ENCODE assay signal across 10 cellular contexts in the genomic region with DNA sequence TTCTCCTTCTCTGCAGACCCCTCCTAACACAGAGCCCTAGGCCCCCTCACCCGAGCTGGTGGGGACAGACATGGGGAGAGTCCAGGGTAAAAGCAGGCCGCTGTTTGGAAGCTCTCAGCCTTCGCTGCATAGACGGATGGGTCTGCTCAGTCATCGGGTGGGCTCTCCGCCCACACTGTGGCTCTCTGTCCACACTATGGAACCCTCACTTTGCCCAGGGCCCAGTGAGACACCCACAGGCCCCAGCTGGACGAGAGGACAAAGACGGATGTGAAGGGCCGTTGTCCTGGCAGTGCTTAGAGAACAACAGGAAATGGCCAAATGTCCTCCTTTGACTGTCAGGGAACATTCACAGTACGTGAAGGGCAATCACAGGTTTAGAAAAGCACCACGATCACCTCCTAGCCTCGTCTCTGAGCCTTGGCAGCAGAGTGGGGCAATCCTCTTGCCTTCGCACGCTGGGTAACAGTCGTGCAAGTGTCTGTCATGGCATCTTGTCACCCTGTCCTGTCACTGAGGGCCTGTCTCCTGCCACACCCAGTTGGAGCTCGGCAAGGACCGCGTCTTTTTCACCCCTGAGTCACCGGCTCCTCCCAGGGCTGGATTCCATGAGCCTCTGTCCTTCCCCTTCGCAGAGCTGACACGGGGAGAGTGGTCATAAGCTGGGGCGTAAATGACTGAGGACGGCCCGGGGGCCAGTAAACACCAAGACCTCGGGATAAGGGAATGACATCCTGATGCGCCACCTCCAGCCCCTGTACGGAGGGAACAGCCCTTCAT.
A peak's percentile ranks its signal among the peaks of the same experiment; 100 is the strongest.
DNase-seq lines count a peak whose midpoint lies in the region; ATAC-seq, FAIRE-seq and TF ChIP-seq lines count a peak whose summit lies in the region.
"Had no signal": no experiment of that assay in that cellular context is flagged by ENCODE, and none has a peak within 500 bp of the region (broad histone marks: within the 10 kb centered on the region; RNA-seq: fewer than 3 reads in every experiment).

No MANE protein-coding gene starts in this region.

- H3K23me2 ChIP-seq in H1 (ENCODE audit: low read depth, low read length), result no peaks in the 10 kb centered on the region

- H3K27ac ChIP-seq in IMR-90 (ENCODE audit: insufficient read depth, low read length) (no peak overlapping the region), H1 (ENCODE audit: low read depth, low read length) (no peak overlapping the region)
- H3K27ac ChIP-seq in CD4-positive, alpha-beta memory T cell (ENCODE audit: low read depth, low read length), result no peak overlapping the region

- no peak overlapping the region for H4K8ac ChIP-seq in IMR-90 (ENCODE audit: low read depth in 2 of 2, low read length in 2 of 2)
- H4K8ac ChIP-seq in H1 (ENCODE audit: extremely low read depth, insufficient read depth, low read length), result no peak overlapping the region

- H3K79me2 ChIP-seq in H1 (ENCODE audit: control insufficient read depth in 1 of 2, insufficient read depth in 2 of 2, low read length in 2 of 2), result no peaks in the 10 kb centered on the region

- H2BK120ac ChIP-seq in IMR-90 (ENCODE audit: low read depth, low read length) (no peak overlapping the region; the same call in 1 of the 2 replicates), H1 (replicated peaks; ENCODE audit: low read depth, low read length) (no peak overlapping the region)

- H3K79me1 ChIP-seq in IMR-90 (ENCODE audit: low read depth in 1 of 2, low read length in 2 of 2) (no peaks in the 10 kb centered on the region), H1 (ENCODE audit: low read depth, low read length) (no peaks in the 10 kb centered on the region)

- no peak overlapping the region for H3K4me2 ChIP-seq in IMR-90 (ENCODE audit: low read depth, low read length)
- no peak overlapping the region for H3K4me2 ChIP-seq in H1 (ENCODE audit: insufficient read depth in 1 of 2, low read depth in 2 of 2, low read length in 2 of 2)

- H3K4me1 ChIP-seq in IMR-90 (ENCODE audit: control insufficient read depth, insufficient read depth, low read length), result no peaks in the 10 kb centered on the region
- peaks cover 0 to 10% (median 6%) of the 10 kb centered on the region in 4 experiments; a peak in 3 of 7 replicates for H3K4me1 ChIP-seq in H1 (replicated peaks in 1 of 4; ENCODE audit: control insufficient read depth in 3 of 4, insufficient read depth in 4 of 4, low read length in 3 of 4)
- peaks cover 17% of the 10 kb centered on the region for H3K4me1 ChIP-seq in CD4-positive, alpha-beta memory T cell (ENCODE audit: insufficient read depth, low read length)

- H2AK9ac ChIP-seq in IMR-90 (replicated peaks; ENCODE audit: low read depth, low read length, poor library complexity), result peak overlapping the region; percentile 81

- H3K4ac ChIP-seq in IMR-90 (ENCODE audit: low read depth, low read length), result no peak overlapping the region
- no peak overlapping the region for H3K4ac ChIP-seq in H1 (replicated peaks; ENCODE audit: insufficient read length, low read depth, low read length)

- TF ChIP-seq POLR2A in IMR-90 (IDR thresholded peaks at IDR 0.05; ENCODE audit: low read depth, low read length), result no peak
- no peak for TF ChIP-seq POLR2A in H1 (IDR thresholded peaks at IDR 0.05; ENCODE audit: control extremely low read depth in 1 of 2, low read depth in 2 of 2, low read length in 2 of 2)

- POLR2A ChIA-PET in IMR-90 (lab: Charles Lee; ENCODE audit: unreplicated experiment), result no interaction called here
- POLR2A ChIA-PET in H1 (lab: Charles Lee; ENCODE audit: partially characterized antibody), result no interaction called here
- POLR2A ChIA-PET in CD4-positive, alpha-beta memory T cell (lab: Charles Lee; ENCODE audit: partially characterized antibody), result interaction anchor here (1.4 kb wide), 1 partner anchor 14 kb away, joined by 7 read pairs; no protein-coding TSS in a partner anchor

- no peaks in the 10 kb centered on the region for H3K9me3 ChIP-seq in IMR-90 (ENCODE audit: control insufficient read depth, insufficient read depth, low read length)
- H3K9me3 ChIP-seq in H1 (ENCODE audit: insufficient read depth in 2 of 2, low read depth in 1 of 2, low read length in 1 of 2), result no peaks in the 10 kb centered on the region
- no peaks in the 10 kb centered on the region for H3K9me3 ChIP-seq in CD4-positive, alpha-beta memory T cell (ENCODE audit: control insufficient read depth in 1 of 2, low read length in 2 of 2)

- H3K36me3 Mint-ChIP-seq in neural crest cell (ENCODE audit: low read depth) (no peaks in the 10 kb centered on the region), type B pancreatic cell (no peaks in the 10 kb centered on the region)
- H3K36me3 Mint-ChIP-seq in CD4-positive, alpha-beta memory T cell, result no peaks in the 10 kb centered on the region

- H2BK15ac ChIP-seq in IMR-90 (ENCODE audit: low read depth, low read length), result no peak overlapping the region
- H2BK15ac ChIP-seq in H1 (ENCODE audit: low read length), result 0 out of 2 replicates have a peak overlapping the region, but pooled peaks have one; percentile 10

- no TSS peak for BruUV-seq in IMR-90 (replicated peaks; lab: Mats Ljungman, UMichigan)

- H3K27ac Mint-ChIP-seq in neural crest cell (ENCODE audit: unreplicated experiment) (peak overlapping the region; percentile 43), type B pancreatic cell (no peak overlapping the region)
- H3K27ac Mint-ChIP-seq in CD4-positive, alpha-beta memory T cell, result peak overlapping the region in 2 of 7 donors; percentile 48 to 71

- H3K23ac ChIP-seq in IMR-90 (ENCODE audit: low read depth, low read length), result no peak overlapping the region
- no peak overlapping the region for H3K23ac ChIP-seq in H1 (ENCODE audit: insufficient read length)

- TF ChIP-seq CTCF in IMR-90 (conservative IDR thresholded peaks at IDR 0.05; ENCODE audit: low read depth, low read length) (no peak), H1 (IDR thresholded peaks at IDR 0.05; ENCODE audit: control extremely low read depth in 1 of 3, insufficient read depth in 1 of 3, low read depth in 1 of 3, low read length in 3 of 3) (no peak), neural crest cell (conservative IDR thresholded peaks at IDR 0.05) (no peak), type B pancreatic cell (conservative IDR thresholded peaks at IDR 0.05) (no peak)

- H3K36me3 ChIP-seq in IMR-90 (ENCODE audit: control insufficient read depth, insufficient read depth, low read length), result no peaks in the 10 kb centered on the region
- H3K36me3 ChIP-seq in H1 (ENCODE audit: control insufficient read depth in 2 of 4, insufficient read depth in 4 of 4, low read length in 3 of 4), result no peaks in the 10 kb centered on the region
- no peaks in the 10 kb centered on the region for H3K36me3 ChIP-seq in CD4-positive, alpha-beta memory T cell (ENCODE audit: insufficient read depth, low read length)

- H3K9me3 Mint-ChIP-seq in neural crest cell (no peaks in the 10 kb centered on the region), type B pancreatic cell (no peaks in the 10 kb centered on the region)
- H3K9me3 Mint-ChIP-seq in CD4-positive, alpha-beta memory T cell, result no peaks in the 10 kb centered on the region

- dilution Hi-C loops in IMR-90 (cut with HindIII; ENCODE audit: low sequenced_read_pairs, unreplicated experiment), result no loop called here

- H2AFZ ChIP-seq in IMR-90 (replicated peaks; ENCODE audit: low read length, poor library complexity) (peak overlapping the region; percentile 71), H1 (ENCODE audit: low read length) (no peak overlapping the region)

- H2AK5ac ChIP-seq in IMR-90 (ENCODE audit: low read depth, low read length), result peak overlapping the region; percentile 46; the same call in 1 of the 2 replicates
- 0 out of 2 replicates have a peak overlapping the region, but pooled peaks have one; percentile 15 for H2AK5ac ChIP-seq in H1 (ENCODE audit: low read depth, low read length)

- WGBS in IMR-90 (ENCODE audit: extremely low coverage in 2 of 2, insufficient read length in 1 of 2), 2 experiments, result 67% methylated on average over 15 of the region's 27 CpGs; no CpG with 5 or more reads in 1 of the 2 experiments
- 92% methylated on average over 27 of the region's 27 CpGs; no CpG with 5 or more reads in 1 of the 2 experiments for WGBS in H1 (ENCODE audit: extremely low coverage in 1 of 2, insufficient coverage in 1 of 2, insufficient read length in 1 of 2, insufficient replicate concordance in 2 of 2, low coverage in 1 of 2, low lambda C conversion rate in 2 of 2, missing lambda C conversion rate in 1 of 2), 2 experiments

- H3K56ac ChIP-seq in IMR-90 (ENCODE audit: extremely low read depth, insufficient read depth, low read length) (no peak overlapping the region), H1 (replicated peaks; ENCODE audit: insufficient read length, low read depth, low read length) (no peak overlapping the region)

- peak overlapping the region; percentile 33; the same call in 1 of the 2 replicates for H2BK12ac ChIP-seq in H1 (ENCODE audit: low read depth, low read length)

- intact Hi-C loops in IMR-90 (cut with micrococcal nuclease), result no loop called here
- intact Hi-C loops in CD4-positive, alpha-beta memory T cell (cut with micrococcal nuclease), result no loop called here

- no peaks in the 10 kb centered on the region for H4K20me1 ChIP-seq in IMR-90 (ENCODE audit: insufficient read depth, low read length)
- H4K20me1 ChIP-seq in H1 (replicated peaks in 1 of 2; ENCODE audit: control insufficient read depth in 1 of 2, insufficient read depth in 2 of 2, low read length in 2 of 2), result no peaks in the 10 kb centered on the region

- H2BK5ac ChIP-seq in IMR-90 (ENCODE audit: low read depth, low read length, poor library complexity, severe bottlenecking) (no peak overlapping the region), H1 (ENCODE audit: low read depth, low read length) (peak overlapping the region; percentile 24; the same call in 1 of the 2 replicates)

- H3K14ac ChIP-seq in IMR-90 (replicated peaks; ENCODE audit: low read depth, low read length), result no peak overlapping the region
- H3K14ac ChIP-seq in H1 (ENCODE audit: insufficient read length), result no peak overlapping the region

- DNase-seq in CD1c-positive myeloid dendritic cell (ENCODE audit: extremely low spot score) (peak; percentile 92), IMR-90 (peak; percentile 15), H1 (ENCODE audit: low read depth in 1 of 2, low spot score in 2 of 2) (no peak), neural crest cell (ENCODE audit: low read depth, low spot score) (no peak), type B pancreatic cell (ENCODE audit: extremely low spot score, unreplicated experiment) (no peak), SHP77 (lab: John Stamatoyannopoulos, UW) (no peak)
- no peak for DNase-seq in CD4-positive, alpha-beta memory T cell
- DNase-seq: DND-41, NCI-H526 treated with DMSO at 0.1 percent for 48 hours had no signal

- no peak for TF ChIP-seq EP300 in H1 (IDR thresholded peaks at IDR 0.05; ENCODE audit: borderline replicate concordance in 1 of 2, low read depth in 2 of 2, low read length in 2 of 2)

- in situ Hi-C loops in IMR-90 (cut with MboI; ENCODE audit: low sequenced_read_pairs), result no loop called here

- FAIRE-seq in H1 (lab: Jason Lieb, UNC), result no peak

- no peak overlapping the region for H2BK20ac ChIP-seq in IMR-90 (ENCODE audit: low read depth, low read length)
- no peak overlapping the region for H2BK20ac ChIP-seq in H1 (ENCODE audit: low read length)

- peaks cover 10% of the 10 kb centered on the region; the same call in 1 of the 2 replicates for H3K9me1 ChIP-seq in IMR-90 (ENCODE audit: insufficient read depth, low read length)

- H3K4me3 ChIP-seq in IMR-90 (ENCODE audit: insufficient read depth, low read depth, low read length) (no peak overlapping the region), H1 (ENCODE audit: extremely low read depth in 1 of 4, insufficient read depth in 2 of 4, low read depth in 3 of 4, low read length in 4 of 4) (no peak overlapping the region)
- H3K4me3 ChIP-seq in CD4-positive, alpha-beta memory T cell (ENCODE audit: low read length in 2 of 2), result no peak overlapping the region

- H3K18ac ChIP-seq in IMR-90 (ENCODE audit: low read depth, low read length) (no peak overlapping the region), H1 (ENCODE audit: extremely low read depth, low read length) (no peak overlapping the region; the same call in 1 of the 2 replicates)

- H3K4me3 Mint-ChIP-seq in neural crest cell, result no peak overlapping the region
- H3K4me3 Mint-ChIP-seq in type B pancreatic cell, result no peak overlapping the region
- peak overlapping the region in 2 of 8 donors; percentile 15 to 20 for H3K4me3 Mint-ChIP-seq in CD4-positive, alpha-beta memory T cell

- H3K27me3 Mint-ChIP-seq in neural crest cell (ENCODE audit: low read depth) (no peaks in the 10 kb centered on the region), type B pancreatic cell (peaks cover 6% of the 10 kb centered on the region)
- no peaks in the 10 kb centered on the region for H3K27me3 Mint-ChIP-seq in CD4-positive, alpha-beta memory T cell

- H3K9ac ChIP-seq in IMR-90 (ENCODE audit: low read depth, low read length) (no peak overlapping the region), H1 (replicated peaks in 1 of 4; ENCODE audit: extremely low read depth in 1 of 4, low read depth in 3 of 4, low read length in 3 of 4) (no peak overlapping the region)

- TF ChIP-seq RAD21 in IMR-90 (IDR thresholded peaks at IDR 0.05; ENCODE audit: low read length) (no peak), H1 (IDR thresholded peaks at IDR 0.05 in 1 of 2, conservative IDR thresholded peaks at IDR 0.05 in 1 of 2; ENCODE audit: low read depth in 2 of 2, low read length in 2 of 2) (no peak)

- H4K91ac ChIP-seq in IMR-90 (ENCODE audit: insufficient read depth, low read depth, low read length), result no peak overlapping the region
- H4K91ac ChIP-seq in H1 (replicated peaks; ENCODE audit: insufficient read length, low read length), result no peak overlapping the region

- ATAC-seq in IMR-90 (ENCODE audit: low read depth) (peak; percentile 41; the same call in 1 of the 2 replicates), GM18909 (IDR thresholded peaks at IDR 0.05; ENCODE audit: poor library complexity, unreplicated experiment) (no peak)

- H4K5ac ChIP-seq in IMR-90 (ENCODE audit: low read depth, low read length) (no peak overlapping the region), H1 (ENCODE audit: insufficient read length, low read depth, low read length) (no peak overlapping the region)

- CTCF ChIA-PET in IMR-90 (lab: Yijun Ruan, JAX), result interaction anchor here (1.8 kb wide), 1 partner anchor 14 kb away, joined by 5 read pairs; no protein-coding TSS in a partner anchor
- CTCF ChIA-PET in H1 (lab: Charles Lee; ENCODE audit: partially characterized antibody), result interaction anchor here (1.4 to 7.8 kb wide), 2 partner anchors 14 to 20 kb away, joined by 4 to 57 read pairs; no protein-coding TSS in a partner anchor
- CTCF ChIA-PET in CD4-positive, alpha-beta memory T cell (lab: Charles Lee; ENCODE audit: partially characterized antibody), result interaction anchor here (2.5 kb wide), 1 partner anchor 14 kb away, joined by 11 read pairs; no protein-coding TSS in a partner anchor

- H3K4me1 Mint-ChIP-seq in neural crest cell (peaks cover 28% of the 10 kb centered on the region), type B pancreatic cell (ENCODE audit: unreplicated experiment) (peaks cover 9% of the 10 kb centered on the region)
- H3K4me1 Mint-ChIP-seq in CD4-positive, alpha-beta memory T cell, result peaks cover 9 to 36% (median 20%) of the 10 kb centered on the region in 4 donors

- H3K27me3 ChIP-seq in IMR-90 (ENCODE audit: control insufficient read depth, insufficient read depth, low read length) (peaks cover 7% of the 10 kb centered on the region), H1 (replicated peaks in 1 of 4; ENCODE audit: control insufficient read depth in 3 of 4, extremely low read depth in 1 of 4, insufficient read depth in 3 of 4, low read length in 3 of 4) (no peaks in the 10 kb centered on the region)
- no peaks in the 10 kb centered on the region for H3K27me3 ChIP-seq in CD4-positive, alpha-beta memory T cell (ENCODE audit: insufficient read depth, low read length)

Comparison
In these comparisons a context has a peak if more than half of its experiments do, and no peak if none do; other contexts are left out.
1. DNase-seq: peak in CD1c-positive myeloid dendritic cell (single experiment) and IMR-90 (single experiment); none in H1 (0 of 2), neural crest cell (single experiment), type B pancreatic cell (single experiment), SHP77 (0 of 2) and CD4-positive, alpha-beta memory T cell (0 of 5).